In the genomic region with DNA sequence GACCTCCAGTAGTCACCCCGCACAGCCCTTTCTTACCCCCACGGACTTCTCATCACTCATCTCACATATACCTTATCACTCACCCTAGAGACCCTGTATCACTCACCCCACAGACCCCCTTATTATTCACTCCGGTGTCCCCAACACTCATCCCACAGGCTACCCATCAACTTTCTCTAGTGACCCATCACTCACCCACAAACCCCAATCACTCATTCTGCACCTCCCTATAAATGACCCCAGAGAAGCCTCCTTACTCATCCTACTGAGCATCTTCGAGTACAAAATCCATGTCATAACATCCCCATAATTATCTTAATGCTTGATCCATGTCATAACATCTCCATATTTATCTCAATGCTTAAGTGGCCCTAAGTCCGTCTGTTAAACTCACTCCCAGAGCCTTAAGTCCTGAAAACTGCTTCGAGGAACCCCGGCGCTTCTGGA, we compare ENCODE assay signal across 8 cellular contexts. TPM values are rescaled to one million over a fixed set of nuclear protein-coding genes. Genes with fewer than 3 reads are reported as not detected.
DNase-seq lines count a peak whose midpoint lies in the region; ATAC-seq and TF ChIP-seq lines count a peak whose summit lies in the region.

No MANE protein-coding gene starts in this region.

- peaks cover 22% of the 10 kb centered on the region for H3K4me1 Mint-ChIP-seq in activated naive CD8-positive, alpha-beta T cell treated with anti-CD3 and anti-CD28 coated beads, Interleukin-2, amount 10 ng/mL, durations not matched to agents 7 days and 5 days

- no peaks in the 10 kb centered on the region for H3K9me3 ChIP-seq in mesenchymal stem cell (ENCODE audit: control insufficient read depth, low read length)

- H2AK5ac ChIP-seq in mesenchymal stem cell (ENCODE audit: low read length, severe bottlenecking): no peak overlapping the region

- H2AFZ ChIP-seq in mesenchymal stem cell (ENCODE audit: low read depth, low read length): no peak overlapping the region

- peak overlapping the region; percentile 78 for H3K4me3 ChIP-seq in GM12865 (ENCODE audit: low read depth, low read length)
- peak overlapping the region; percentile 70 to 87 for H3K4me3 ChIP-seq in mesenchymal stem cell (ENCODE audit: insufficient read depth in 1 of 2, low read depth in 1 of 2, low read length in 2 of 2)

- no peak overlapping the region for H4K8ac ChIP-seq in mesenchymal stem cell (ENCODE audit: low read length)

- H3K4ac ChIP-seq in mesenchymal stem cell (ENCODE audit: low read depth in 1 of 2, low read length in 2 of 2): peak overlapping the region in 1 of 2 experiments; percentile 15

- no peaks in the 10 kb centered on the region for H3K27me3 Mint-ChIP-seq in activated naive CD8-positive, alpha-beta T cell treated with anti-CD3 and anti-CD28 coated beads, Interleukin-2, amount 10 ng/mL, durations not matched to agents 7 days and 5 days

- peaks cover 6% of the 10 kb centered on the region for H3K36me3 Mint-ChIP-seq in activated naive CD8-positive, alpha-beta T cell treated with anti-CD3 and anti-CD28 coated beads, Interleukin-2, amount 10 ng/mL, durations not matched to agents 7 days and 5 days

- POLR2A ChIA-PET in activated naive CD8-positive, alpha-beta T cell treated with anti-CD3 and anti-CD28 coated beads, Interleukin-2, amount 10 ng/mL, durations not matched to agents 7 days and 5 days (lab: Charles Lee): no interaction called here

- no peak for TF ChIP-seq CTCF in GM12865 (IDR thresholded peaks at IDR 0.05; ENCODE audit: insufficient read depth, low read depth, low read length, missing control alignments)

- no peak overlapping the region for H2BK12ac ChIP-seq in mesenchymal stem cell (ENCODE audit: low read length in 2 of 2)

- H3K4me2 ChIP-seq in mesenchymal stem cell (ENCODE audit: low read length, poor library complexity, severe bottlenecking): peak overlapping the region; percentile 59

- 8% methylated on average over 8 of the region's 8 CpGs for WGBS in mesenchymal stem cell

- peak overlapping the region in 1 of 2 experiments; percentile 34 for H3K18ac ChIP-seq in mesenchymal stem cell (ENCODE audit: low read depth in 1 of 2, low read length in 2 of 2)

- no peak overlapping the region for H3K14ac ChIP-seq in mesenchymal stem cell (ENCODE audit: low read length in 2 of 2)

- H4K91ac ChIP-seq in mesenchymal stem cell (ENCODE audit: low read length): no peak overlapping the region

- H3K27ac Mint-ChIP-seq in activated naive CD8-positive, alpha-beta T cell treated with anti-CD3 and anti-CD28 coated beads, Interleukin-2, amount 10 ng/mL, durations not matched to agents 7 days and 5 days: peak overlapping the region; percentile 95

- no peaks in the 10 kb centered on the region for H3K36me3 ChIP-seq in mesenchymal stem cell (ENCODE audit: control insufficient read depth in 1 of 2, insufficient read depth in 2 of 2, low read depth in 1 of 2, low read length in 2 of 2)

- H3K4me1 ChIP-seq in mesenchymal stem cell (ENCODE audit: control insufficient read depth, insufficient read depth, low read depth, low read length): peaks cover 3% of the 10 kb centered on the region

- H3K4me3 Mint-ChIP-seq in activated naive CD8-positive, alpha-beta T cell treated with anti-CD3 and anti-CD28 coated beads, Interleukin-2, amount 10 ng/mL, durations not matched to agents 7 days and 5 days: peak overlapping the region; percentile 91

- DNase-seq in GM12865 (ENCODE audit: low read depth) (no peak), mesenchymal stem cell (no peak), NCI-H69 (lab: John Stamatoyannopoulos, UW) (no peak), ureter (ENCODE audit: low spot score) (no peak), GM03348 (ENCODE audit: low spot score) (no peak), SIG-M5 treated with dmso at 0.1 percent for 504 hours (lab: John Stamatoyannopoulos, UW; ENCODE audit: unreplicated experiment) (no peak)
- DNase-seq in activated naive CD8-positive, alpha-beta T cell treated with anti-CD3 and anti-CD28 coated beads, Interleukin-2, amount 10 ng/mL, durations not matched to agents 7 days and 5 days: no peak

- peak; percentile 4 for ATAC-seq in HG02884 (IDR thresholded peaks at IDR 0.05; ENCODE audit: unreplicated experiment)
- no peak for ATAC-seq in activated naive CD8-positive, alpha-beta T cell treated with anti-CD3 and anti-CD28 coated beads, Interleukin-2, amount 10 ng/mL, durations not matched to agents 7 days and 5 days (ENCODE audit: low read depth)

- no peak overlapping the region for H2BK120ac ChIP-seq in mesenchymal stem cell (ENCODE audit: low read depth, low read length)

- H3K79me1 ChIP-seq in mesenchymal stem cell (replicated peaks; ENCODE audit: low read length, poor library complexity, severe bottlenecking): no peaks in the 10 kb centered on the region

- H3K27ac ChIP-seq in mesenchymal stem cell (ENCODE audit: low read length, poor library complexity, severe bottlenecking): no peak overlapping the region

- H3K9me3 Mint-ChIP-seq in activated naive CD8-positive, alpha-beta T cell treated with anti-CD3 and anti-CD28 coated beads, Interleukin-2, amount 10 ng/mL, durations not matched to agents 7 days and 5 days: no peaks in the 10 kb centered on the region

- H2BK15ac ChIP-seq in mesenchymal stem cell (ENCODE audit: low read depth, poor library complexity, severe bottlenecking): no peak overlapping the region

- no peak overlapping the region for H3K23ac ChIP-seq in mesenchymal stem cell (ENCODE audit: low read length in 2 of 2)

- H3K27me3 ChIP-seq in mesenchymal stem cell (ENCODE audit: control insufficient read depth in 1 of 2, insufficient read depth in 1 of 2, low read length in 2 of 2): peaks cover 0 to 2% of the 10 kb centered on the region in 2 experiments

- peak overlapping the region; percentile 93 for H3K9ac ChIP-seq in mesenchymal stem cell (ENCODE audit: low read length)

- H2BK5ac ChIP-seq in mesenchymal stem cell (ENCODE audit: low read depth, low read length, poor library complexity, severe bottlenecking): no peak overlapping the region

RNA-seq across cellular contexts. Expression of a gene that starts 0.9 kb away (rescaled TPM):
- total RNA-seq in activated naive CD8-positive, alpha-beta T cell treated with anti-CD3 and anti-CD28 coated beads, Interleukin-2, amount 10 ng/mL, durations not matched to agents 7 days and 5 days: 10 to 100 TPM; 11.2 to 13.5 TPM
- 3.6 TPM for polyA plus RNA-seq in mesenchymal stem cell (2013, experiment 1 of 2)
- 3.9 TPM for polyA plus RNA-seq in mesenchymal stem cell (2013, experiment 2 of 2)
- 15.7 TPM for total RNA-seq in ureter
